25 cellular contexts compared by ENCODE assay signal in the genomic region with DNA sequence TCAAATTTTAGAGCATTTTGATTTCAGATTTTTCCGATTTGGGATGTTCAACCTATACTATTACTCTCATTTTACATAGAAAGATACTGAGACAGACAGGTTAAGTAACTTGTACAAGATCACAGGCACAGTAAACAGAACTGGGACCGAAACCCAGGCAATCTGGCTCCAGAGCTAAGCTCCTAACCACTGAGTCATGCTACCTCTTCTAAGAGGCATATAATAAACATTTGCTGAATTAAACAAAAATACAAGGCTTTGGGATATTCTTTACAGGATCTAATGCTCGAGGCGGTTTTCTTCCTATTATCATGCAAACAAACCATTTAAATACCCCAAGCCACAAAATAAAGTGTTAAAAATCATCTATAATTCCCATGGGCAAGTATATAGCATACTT. TPM values are rescaled to one million over a fixed set of nuclear protein-coding genes. Genes with fewer than 3 reads are reported as not detected.
DNase-seq lines count a peak whose midpoint lies in the region; ATAC-seq lines count a peak whose summit lies in the region.
"Had no signal": no experiment of that assay in that cellular context is flagged by ENCODE, and none has a peak within 500 bp of the region (broad histone marks: within the 10 kb centered on the region; RNA-seq: fewer than 3 reads in every experiment).

No MANE protein-coding gene starts in this region.

- H3K4me3 Mint-ChIP-seq in activated CD4-positive, alpha-beta T cell treated with anti-CD3 and anti-CD28 coated beads for 36 hours = no peak overlapping the region
- no peak overlapping the region for H3K4me3 Mint-ChIP-seq in central memory CD8-positive, alpha-beta T cell
- H3K4me3 Mint-ChIP-seq in natural killer cell treated with Interleukin-12 subunit alpha and Interleukin-12 subunit beta and Interleukin-15 and Interleukin-18, amount 100 ng/mL, for 72 hours = no peak overlapping the region

- H3K9me3 Mint-ChIP-seq in activated CD4-positive, alpha-beta T cell treated with anti-CD3 and anti-CD28 coated beads for 36 hours (ENCODE audit: low read depth) = peaks cover 3% of the 10 kb centered on the region
- H3K9me3 Mint-ChIP-seq in central memory CD8-positive, alpha-beta T cell = no peaks in the 10 kb centered on the region
- no peaks in the 10 kb centered on the region for H3K9me3 Mint-ChIP-seq in natural killer cell treated with Interleukin-12 subunit alpha and Interleukin-12 subunit beta and Interleukin-15 and Interleukin-18, amount 100 ng/mL, for 72 hours
- H3K9me3 Mint-ChIP-seq: activated naive CD4-positive, alpha-beta T cell treated with anti-CD3 and anti-CD28 coated beads, Interleukin-2, amount 50 U/mL, for 24 hours; stimulated activated effector memory CD8-positive, alpha-beta T cell treated with anti-CD3 and anti-CD28 coated beads, Interleukin-12 subunit alpha, Interleukin-12 subunit beta, amount 100 ng/mL, for 72 hours had no signal

- intact Hi-C loops in activated CD4-positive, alpha-beta T cell treated with anti-CD3 and anti-CD28 coated beads for 36 hours (cut with DNase I, micrococcal nuclease) = loop anchor here (5.0 to 10.0 kb wide), 3 partner anchors 158 to 761 kb away; partner anchors contain the start of genes CTBS (in 1 of the 2) and ZNHIT6 (in 1 of the 2)

- peaks cover 45% of the 10 kb centered on the region for H3K36me3 Mint-ChIP-seq in activated CD4-positive, alpha-beta T cell treated with anti-CD3 and anti-CD28 coated beads for 36 hours (ENCODE audit: low read depth)
- H3K36me3 Mint-ChIP-seq in central memory CD8-positive, alpha-beta T cell (ENCODE audit: insufficient read depth) = peaks cover 14% of the 10 kb centered on the region
- peaks cover 21% of the 10 kb centered on the region for H3K36me3 Mint-ChIP-seq in natural killer cell treated with Interleukin-12 subunit alpha and Interleukin-12 subunit beta and Interleukin-15 and Interleukin-18, amount 100 ng/mL, for 72 hours

- peaks cover 26% of the 10 kb centered on the region for H3K4me1 Mint-ChIP-seq in activated CD4-positive, alpha-beta T cell treated with anti-CD3 and anti-CD28 coated beads for 36 hours
- H3K4me1 Mint-ChIP-seq in central memory CD8-positive, alpha-beta T cell = peaks cover 12% of the 10 kb centered on the region
- peaks cover 9 to 31% of the 10 kb centered on the region in 2 donors for H3K4me1 Mint-ChIP-seq in natural killer cell treated with Interleukin-12 subunit alpha and Interleukin-12 subunit beta and Interleukin-15 and Interleukin-18, amount 100 ng/mL, for 72 hours (ENCODE audit: low read depth in 2 of 2)

- no peaks in the 10 kb centered on the region for H3K27me3 Mint-ChIP-seq in activated CD4-positive, alpha-beta T cell treated with anti-CD3 and anti-CD28 coated beads for 36 hours
- H3K27me3 Mint-ChIP-seq in central memory CD8-positive, alpha-beta T cell = no peaks in the 10 kb centered on the region
- peaks cover 0 to 11% of the 10 kb centered on the region in 2 donors for H3K27me3 Mint-ChIP-seq in natural killer cell treated with Interleukin-12 subunit alpha and Interleukin-12 subunit beta and Interleukin-15 and Interleukin-18, amount 100 ng/mL, for 72 hours
- H3K27me3 Mint-ChIP-seq: activated naive CD4-positive, alpha-beta T cell treated with anti-CD3 and anti-CD28 coated beads, Interleukin-2, amount 50 U/mL, for 24 hours; IgD-negative memory B cell had no signal

- CTCF ChIA-PET in activated CD4-positive, alpha-beta T cell treated with anti-CD3 and anti-CD28 coated beads for 36 hours (lab: Charles Lee) = interaction anchor here (0.9 to 1.6 kb wide), 3 partner anchors 11 to 308 kb away, joined by 4 to 8 read pairs (median 5); no protein-coding TSS in a partner anchor

- H3K27ac Mint-ChIP-seq in activated CD4-positive, alpha-beta T cell treated with anti-CD3 and anti-CD28 coated beads for 36 hours = peak overlapping the region; percentile 37
- H3K27ac Mint-ChIP-seq in central memory CD8-positive, alpha-beta T cell (ENCODE audit: low read depth) = peak overlapping the region; percentile 93
- H3K27ac Mint-ChIP-seq in natural killer cell treated with Interleukin-12 subunit alpha and Interleukin-12 subunit beta and Interleukin-15 and Interleukin-18, amount 100 ng/mL, for 72 hours = peak overlapping the region; percentile 85 to 97

- POLR2A ChIA-PET in activated CD4-positive, alpha-beta T cell treated with anti-CD3 and anti-CD28 coated beads for 36 hours (lab: Charles Lee) = no interaction called here

- no peak for ATAC-seq in activated CD4-positive, alpha-beta T cell treated with anti-CD3 and anti-CD28 coated beads for 36 hours
- ATAC-seq in central memory CD8-positive, alpha-beta T cell (replicated peaks; ENCODE audit: extremely low read depth, poor library complexity, severe bottlenecking) = no peak
- ATAC-seq in natural killer cell treated with Interleukin-12 subunit alpha and Interleukin-12 subunit beta and Interleukin-15 and Interleukin-18, amount 100 ng/mL, for 72 hours = no peak
- ATAC-seq: body of pancreas; gastrocnemius medialis; left colon; stimulated activated effector memory CD8-positive, alpha-beta T cell treated with anti-CD3 and anti-CD28 coated beads, Interleukin-12 subunit alpha, Interleukin-12 subunit beta, amount 100 ng/mL, for 72 hours had no signal

- DNase-seq in activated CD4-positive, alpha-beta T cell treated with anti-CD3 and anti-CD28 coated beads for 36 hours = no peak
- DNase-seq in activated CD4-positive, alpha-beta T cell treated with anti-CD3 and anti-CD28 coated beads, Interleukin-2, amount 50 U/mL, for 48 hours = no peak
- DNase-seq in NCI-H226 (peak; percentile 12), NCI-H2196 treated with DMSO at 0.1 percent for 48 hours (lab: John Stamatoyannopoulos, UW; ENCODE audit: unreplicated experiment) (no peak), NCI-H2029 (lab: John Stamatoyannopoulos, UW) (no peak), NCI-H1048 (lab: John Stamatoyannopoulos, UW) (no peak)
- DNase-seq in central memory CD8-positive, alpha-beta T cell (ENCODE audit: low spot score in 2 of 2) = no peak
- DNase-seq in natural killer cell treated with Interleukin-12 subunit alpha and Interleukin-12 subunit beta and Interleukin-15 and Interleukin-18, amount 100 ng/mL, for 72 hours (ENCODE audit: low spot score) = no peak
- DNase-seq: 8988T; activated CD4-positive, alpha-beta T cell treated with anti-CD3 and anti-CD28 coated beads for 4 hours; body of pancreas; DMS79 treated with DMSO at 0.1 percent for 48 hours; gastrocnemius medialis; H7; left colon; NCI-H2081 treated with DMSO at 0.1 percent for 48 hours; NCI-H524 treated with DMSO at 0.1 percent for 48 hours; retina; stimulated activated CD4-positive, alpha-beta T cell treated with anti-CD3 and anti-CD28 coated beads, Interleukin-15, amount 100 ng/mL, for 24 hours; T1000; transverse colon had no signal

RNA-seq across cellular contexts. Expression of gene MCOLN2, which starts 50.3 kb away (rescaled TPM):
- 10 to 100 TPM; 32.9 to 43.5 TPM for total RNA-seq in activated CD4-positive, alpha-beta T cell treated with anti-CD3 and anti-CD28 coated beads for 36 hours
- 100 to 1,000 TPM in 1 of 2 donors, 10 to 100 TPM in 1; 35.5 to 117 TPM for total RNA-seq in natural killer cell treated with Interleukin-12 subunit alpha and Interleukin-12 subunit beta and Interleukin-15 and Interleukin-18, amount 100 ng/mL, for 72 hours
- total RNA-seq: body of pancreas had no signal

RNA-seq across cellular contexts. Expression of gene LPAR3, which starts 53.6 kb away (rescaled TPM):
- under 1 TPM; 0.21 to 0.23 TPM for total RNA-seq in activated CD4-positive, alpha-beta T cell treated with anti-CD3 and anti-CD28 coated beads for 36 hours
- total RNA-seq in natural killer cell treated with Interleukin-12 subunit alpha and Interleukin-12 subunit beta and Interleukin-15 and Interleukin-18, amount 100 ng/mL, for 72 hours = 1 to 10 TPM in 1 of 2 donors, under 1 TPM in 1; 0.90 to 1.4 TPM
- total RNA-seq: gastrocnemius medialis, OCI-LY7 had no signal

Comparison
In these comparisons a context has a peak if more than half of its experiments do, and no peak if none do; other contexts are left out.
1. H3K27ac Mint-ChIP-seq: peak in every context shown above with its lines; median percentile 93 in central memory CD8-positive, alpha-beta T cell; 91 in natural killer cell treated with Interleukin-12 subunit alpha and Interleukin-12 subunit beta and Interleukin-15 and Interleukin-18, amount 100 ng/mL, for 72 hours; 37 in activated CD4-positive, alpha-beta T cell treated with anti-CD3 and anti-CD28 coated beads for 36 hours.